1 cellular context compared by ENCODE assay signal in genomic region chr7:55571534-55572377, GRCh38.
TF ChIP-seq lines count a peak whose summit lies in the region.

No MANE protein-coding gene starts in this region.

TF ChIP-seq in K562, 482 proteins besides CTCF, POLR2A, EP300 and RAD21 (continued from another document and continues in another):
- TF ChIP-seq JUND (IDR thresholded peaks at IDR 0.05; ENCODE audit: borderline replicate concordance, low read depth, low read length) = no peak
- TF ChIP-seq JUND (tag; IDR thresholded peaks at IDR 0.05; ENCODE audit: borderline replicate concordance, low read depth, low read length) = no peak
- no peak for TF ChIP-seq SP2 (IDR thresholded peaks at IDR 0.05; ENCODE audit: extremely low read depth, low read depth, low read length, poor library complexity, severe bottlenecking)
- no peak for TF ChIP-seq NFIC (IDR thresholded peaks at IDR 0.05)
- TF ChIP-seq HDAC1 (IDR thresholded peaks at IDR 0.05) = peak in 1 of 2 experiments; percentile 52; a peak in 2 of 4 replicates
- no peak for TF ChIP-seq CBFA2T3 (IDR thresholded peaks at IDR 0.05)
- no peak for TF ChIP-seq KLF6 (CRISPR knock-in tag; IDR thresholded peaks at IDR 0.05; ENCODE audit: borderline replicate concordance)
- TF ChIP-seq ELF4 (CRISPR knock-in tag; IDR thresholded peaks at IDR 0.05) = no peak
- TF ChIP-seq MYNN (IDR thresholded peaks at IDR 0.05) = no peak
- TF ChIP-seq MYNN (CRISPR knock-in tag; IDR thresholded peaks at IDR 0.05) = no peak
- TF ChIP-seq TCF7L2 (IDR thresholded peaks at IDR 0.05; ENCODE audit: low read depth, low read length) = no peak
- peak; percentile 94 for TF ChIP-seq EGR1 (conservative IDR thresholded peaks at IDR 0.05)
- no peak for TF ChIP-seq HCFC1 (IDR thresholded peaks at IDR 0.05; ENCODE audit: low read depth, low read length)
- no peak for TF ChIP-seq NFE2 (IDR thresholded peaks at IDR 0.05; ENCODE audit: low read depth)
- TF ChIP-seq NR2C1 (IDR thresholded peaks at IDR 0.05) = no peak
- TF ChIP-seq NR2C1 (tag; IDR thresholded peaks at IDR 0.05) = peak; percentile 17; the same call in 1 of the 2 replicates
- TF ChIP-seq ZNF449 (CRISPR knock-in tag; IDR thresholded peaks at IDR 0.05) = no peak
- no peak for TF ChIP-seq HIVEP1 (CRISPR knock-in tag; IDR thresholded peaks at IDR 0.05)
- TF ChIP-seq RBM22 (IDR thresholded peaks at IDR 0.05; ENCODE audit: low read depth, low read length, poor library complexity, severe bottlenecking) = no peak
- TF ChIP-seq CREBBP (IDR thresholded peaks at IDR 0.05; ENCODE audit: low read depth, low read length) = no peak
- peak; percentile 68 for TF ChIP-seq ELF1 (tag; IDR thresholded peaks at IDR 0.05)
- TF ChIP-seq ZNF354B (CRISPR knock-in tag; IDR thresholded peaks at IDR 0.05) = no peak
- TF ChIP-seq SMAD1 (IDR thresholded peaks at IDR 0.05; ENCODE audit: low read depth, low read length, partially characterized antibody) = no peak
- TF ChIP-seq ZNF165 (CRISPR knock-in tag; IDR thresholded peaks at IDR 0.05; ENCODE audit: borderline replicate concordance) = no peak
- TF ChIP-seq RFX7 (CRISPR knock-in tag; IDR thresholded peaks at IDR 0.05) = no peak
- TF ChIP-seq, protein P1, sequence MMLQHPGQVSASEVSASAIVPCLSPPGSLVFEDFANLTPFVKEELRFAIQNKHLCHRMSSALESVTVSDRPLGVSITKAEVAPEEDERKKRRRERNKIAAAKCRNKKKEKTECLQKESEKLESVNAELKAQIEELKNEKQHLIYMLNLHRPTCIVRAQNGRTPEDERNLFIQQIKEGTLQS (IDR thresholded peaks at IDR 0.05) = no peak
- TF ChIP-seq, protein P1 (CRISPR knock-in tag; conservative IDR thresholded peaks at IDR 0.05) = no peak
- TF ChIP-seq BCL6 (CRISPR knock-in tag; IDR thresholded peaks at IDR 0.05) = no peak
- no peak for TF ChIP-seq THRAP3 (IDR thresholded peaks at IDR 0.05; ENCODE audit: borderline replicate concordance)
- TF ChIP-seq ZNF3 (CRISPR knock-in tag; IDR thresholded peaks at IDR 0.05) = no peak
- no peak for TF ChIP-seq ZNF551 (CRISPR knock-in tag; IDR thresholded peaks at IDR 0.05)
- TF ChIP-seq KAT8 (IDR thresholded peaks at IDR 0.05; ENCODE audit: low read depth) = no peak
- TF ChIP-seq RUNX1 (IDR thresholded peaks at IDR 0.05; ENCODE audit: low read depth) = no peak
- no peak for TF ChIP-seq GTF2A2 (tag; IDR thresholded peaks at IDR 0.05)
- TF ChIP-seq TRIM24 (IDR thresholded peaks at IDR 0.05) = peak in 1 of 2 experiments; percentile 31; a peak in 1 of 4 replicates
- TF ChIP-seq EHMT2 (IDR thresholded peaks at IDR 0.05) = no peak
- TF ChIP-seq TEAD2 (tag; IDR thresholded peaks at IDR 0.05) = no peak
- no peak for TF ChIP-seq KLF10 (CRISPR knock-in tag; IDR thresholded peaks at IDR 0.05)
- no peak for TF ChIP-seq SMARCA5 (IDR thresholded peaks at IDR 0.05)
- TF ChIP-seq ATF6 (CRISPR knock-in tag; IDR thresholded peaks at IDR 0.05) = no peak
- TF ChIP-seq, protein P2, sequence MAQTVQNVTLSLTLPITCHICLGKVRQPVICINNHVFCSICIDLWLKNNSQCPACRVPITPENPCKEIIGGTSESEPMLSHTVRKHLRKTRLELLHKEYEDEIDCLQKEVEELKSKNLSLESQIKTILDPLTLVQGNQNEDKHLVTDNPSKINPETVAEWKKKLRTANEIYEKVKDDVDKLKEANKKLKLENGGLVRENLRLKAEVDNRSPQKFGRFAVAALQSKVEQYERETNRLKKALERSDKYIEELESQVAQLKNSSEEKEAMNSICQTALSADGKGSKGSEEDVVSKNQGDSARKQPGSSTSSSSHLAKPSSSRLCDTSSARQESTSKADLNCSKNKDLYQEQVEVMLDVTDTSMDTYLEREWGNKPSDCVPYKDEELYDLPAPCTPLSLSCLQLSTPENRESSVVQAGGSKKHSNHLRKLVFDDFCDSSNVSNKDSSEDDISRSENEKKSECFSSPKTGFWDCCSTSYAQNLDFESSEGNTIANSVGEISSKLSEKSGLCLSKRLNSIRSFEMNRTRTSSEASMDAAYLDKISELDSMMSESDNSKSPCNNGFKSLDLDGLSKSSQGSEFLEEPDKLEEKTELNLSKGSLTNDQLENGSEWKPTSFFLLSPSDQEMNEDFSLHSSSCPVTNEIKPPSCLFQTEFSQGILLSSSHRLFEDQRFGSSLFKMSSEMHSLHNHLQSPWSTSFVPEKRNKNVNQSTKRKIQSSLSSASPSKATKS (CRISPR knock-in tag; IDR thresholded peaks at IDR 0.05) = no peak
- TF ChIP-seq, protein P3, sequence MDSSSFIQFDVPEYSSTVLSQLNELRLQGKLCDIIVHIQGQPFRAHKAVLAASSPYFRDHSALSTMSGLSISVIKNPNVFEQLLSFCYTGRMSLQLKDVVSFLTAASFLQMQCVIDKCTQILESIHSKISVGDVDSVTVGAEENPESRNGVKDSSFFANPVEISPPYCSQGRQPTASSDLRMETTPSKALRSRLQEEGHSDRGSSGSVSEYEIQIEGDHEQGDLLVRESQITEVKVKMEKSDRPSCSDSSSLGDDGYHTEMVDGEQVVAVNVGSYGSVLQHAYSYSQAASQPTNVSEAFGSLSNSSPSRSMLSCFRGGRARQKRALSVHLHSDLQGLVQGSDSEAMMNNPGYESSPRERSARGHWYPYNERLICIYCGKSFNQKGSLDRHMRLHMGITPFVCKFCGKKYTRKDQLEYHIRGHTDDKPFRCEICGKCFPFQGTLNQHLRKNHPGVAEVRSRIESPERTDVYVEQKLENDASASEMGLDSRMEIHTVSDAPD (CRISPR knock-in tag; IDR thresholded peaks at IDR 0.05) = no peak
- no peak for TF ChIP-seq CBX2 (IDR thresholded peaks at IDR 0.05; ENCODE audit: insufficient read depth, low read length, poor library complexity, severe bottlenecking)
- TF ChIP-seq JUN (IDR thresholded peaks at IDR 0.05; ENCODE audit: borderline replicate concordance, low read depth, low read length) = no peak
- no peak for TF ChIP-seq JUN (CRISPR knock-in tag; IDR thresholded peaks at IDR 0.05; ENCODE audit: borderline replicate concordance)
- no peak for TF ChIP-seq ZMIZ1 (IDR thresholded peaks at IDR 0.05; ENCODE audit: low read depth in 2 of 2, low read length in 2 of 2)
- TF ChIP-seq PHF8 (IDR thresholded peaks at IDR 0.05; ENCODE audit: borderline replicate concordance, low read length) = peak; percentile 59; the same call in 1 of the 2 replicates
- no peak for TF ChIP-seq NFE2L1 (tag; IDR thresholded peaks at IDR 0.05; ENCODE audit: borderline replicate concordance, low read depth)
- no peak for TF ChIP-seq FUS (optimal IDR thresholded peaks at IDR 0.05; ENCODE audit: low read depth, low read length)
- TF ChIP-seq, protein P4, sequence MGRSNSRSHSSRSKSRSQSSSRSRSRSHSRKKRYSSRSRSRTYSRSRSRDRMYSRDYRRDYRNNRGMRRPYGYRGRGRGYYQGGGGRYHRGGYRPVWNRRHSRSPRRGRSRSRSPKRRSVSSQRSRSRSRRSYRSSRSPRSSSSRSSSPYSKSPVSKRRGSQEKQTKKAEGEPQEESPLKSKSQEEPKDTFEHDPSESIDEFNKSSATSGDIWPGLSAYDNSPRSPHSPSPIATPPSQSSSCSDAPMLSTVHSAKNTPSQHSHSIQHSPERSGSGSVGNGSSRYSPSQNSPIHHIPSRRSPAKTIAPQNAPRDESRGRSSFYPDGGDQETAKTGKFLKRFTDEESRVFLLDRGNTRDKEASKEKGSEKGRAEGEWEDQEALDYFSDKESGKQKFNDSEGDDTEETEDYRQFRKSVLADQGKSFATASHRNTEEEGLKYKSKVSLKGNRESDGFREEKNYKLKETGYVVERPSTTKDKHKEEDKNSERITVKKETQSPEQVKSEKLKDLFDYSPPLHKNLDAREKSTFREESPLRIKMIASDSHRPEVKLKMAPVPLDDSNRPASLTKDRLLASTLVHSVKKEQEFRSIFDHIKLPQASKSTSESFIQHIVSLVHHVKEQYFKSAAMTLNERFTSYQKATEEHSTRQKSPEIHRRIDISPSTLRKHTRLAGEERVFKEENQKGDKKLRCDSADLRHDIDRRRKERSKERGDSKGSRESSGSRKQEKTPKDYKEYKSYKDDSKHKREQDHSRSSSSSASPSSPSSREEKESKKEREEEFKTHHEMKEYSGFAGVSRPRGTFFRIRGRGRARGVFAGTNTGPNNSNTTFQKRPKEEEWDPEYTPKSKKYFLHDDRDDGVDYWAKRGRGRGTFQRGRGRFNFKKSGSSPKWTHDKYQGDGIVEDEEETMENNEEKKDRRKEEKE (IDR thresholded peaks at IDR 0.05; ENCODE audit: borderline replicate concordance in 1 of 2, control insufficient read depth in 1 of 2, low read depth in 2 of 2, low read length in 1 of 2) = no peak
- TF ChIP-seq XRCC3 (IDR thresholded peaks at IDR 0.05) = no peak
- no peak for TF ChIP-seq THRB (CRISPR knock-in tag; conservative IDR thresholded peaks at IDR 0.05)
- no peak for TF ChIP-seq ZNF780A (CRISPR knock-in tag; IDR thresholded peaks at IDR 0.05)
- no peak for TF ChIP-seq FOXJ2 (tag; IDR thresholded peaks at IDR 0.05)
- TF ChIP-seq SMAD4 (CRISPR knock-in tag; conservative IDR thresholded peaks at IDR 0.05) = peak; percentile 88; the same call in 1 of the 2 replicates
- TF ChIP-seq SMARCB1 (IDR thresholded peaks at IDR 0.05; ENCODE audit: insufficient read length, low read depth) = no peak
- no peak for TF ChIP-seq MAFK (IDR thresholded peaks at IDR 0.05; ENCODE audit: low read length)
- TF ChIP-seq ZBTB2 (IDR thresholded peaks at IDR 0.05) = peak; percentile 78
